ENCODE assay signal across 1 cellular context in the genomic region with DNA sequence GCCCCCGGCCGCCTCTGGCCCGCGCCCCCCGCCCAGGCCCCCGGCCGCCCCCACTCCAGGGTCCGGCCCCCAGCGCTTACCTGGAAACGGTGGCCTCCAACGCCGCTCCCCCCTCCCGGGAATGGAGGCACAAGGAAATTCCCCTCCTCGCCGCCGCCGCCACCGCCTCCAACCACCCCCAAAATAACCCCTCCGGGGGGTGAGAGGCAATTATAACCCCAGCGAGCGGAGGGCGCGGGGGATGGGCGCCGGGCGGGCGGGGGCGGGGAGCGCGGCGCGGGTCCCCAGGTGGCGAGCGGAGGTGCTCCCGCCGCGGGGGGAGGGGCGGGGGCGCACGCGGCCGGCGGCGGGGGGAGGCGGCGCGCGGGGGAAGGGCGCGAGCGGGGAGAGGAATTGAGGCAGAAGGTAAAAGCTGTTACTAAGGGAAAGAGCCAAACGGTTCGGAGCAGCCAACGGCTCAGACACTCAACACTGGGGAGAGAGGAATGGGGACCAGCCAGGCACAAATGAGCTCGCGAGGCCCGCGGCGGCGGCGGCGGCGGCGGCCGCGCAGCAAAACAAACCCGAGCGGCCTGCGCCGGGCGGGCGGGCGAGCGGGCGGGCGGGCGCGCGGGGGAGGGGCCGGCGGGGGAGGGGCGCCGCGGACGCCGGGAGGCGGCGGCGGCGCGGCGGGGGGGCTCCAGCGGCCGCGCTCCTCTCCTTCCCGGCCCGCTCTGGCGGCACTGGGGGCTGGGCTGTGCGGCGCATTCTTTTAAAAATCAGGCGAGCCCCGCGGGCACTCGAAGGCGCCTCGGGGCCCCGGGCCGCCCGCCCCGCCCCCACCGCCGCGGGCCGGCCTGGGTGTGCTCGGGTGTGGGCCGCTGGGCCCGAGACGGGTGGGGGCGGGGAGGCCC.
TF ChIP-seq lines count a peak whose summit lies in the region.

A gene (minus strand): TSS at position 442 of the 893 bp plus-strand sequence. CDS start 132,505 bp downstream, outside the sequence.

TF ChIP-seq in A549, 52 proteins besides CTCF, POLR2A, EP300 and RAD21 (continued from another document):
- TF ChIP-seq, protein P1, sequence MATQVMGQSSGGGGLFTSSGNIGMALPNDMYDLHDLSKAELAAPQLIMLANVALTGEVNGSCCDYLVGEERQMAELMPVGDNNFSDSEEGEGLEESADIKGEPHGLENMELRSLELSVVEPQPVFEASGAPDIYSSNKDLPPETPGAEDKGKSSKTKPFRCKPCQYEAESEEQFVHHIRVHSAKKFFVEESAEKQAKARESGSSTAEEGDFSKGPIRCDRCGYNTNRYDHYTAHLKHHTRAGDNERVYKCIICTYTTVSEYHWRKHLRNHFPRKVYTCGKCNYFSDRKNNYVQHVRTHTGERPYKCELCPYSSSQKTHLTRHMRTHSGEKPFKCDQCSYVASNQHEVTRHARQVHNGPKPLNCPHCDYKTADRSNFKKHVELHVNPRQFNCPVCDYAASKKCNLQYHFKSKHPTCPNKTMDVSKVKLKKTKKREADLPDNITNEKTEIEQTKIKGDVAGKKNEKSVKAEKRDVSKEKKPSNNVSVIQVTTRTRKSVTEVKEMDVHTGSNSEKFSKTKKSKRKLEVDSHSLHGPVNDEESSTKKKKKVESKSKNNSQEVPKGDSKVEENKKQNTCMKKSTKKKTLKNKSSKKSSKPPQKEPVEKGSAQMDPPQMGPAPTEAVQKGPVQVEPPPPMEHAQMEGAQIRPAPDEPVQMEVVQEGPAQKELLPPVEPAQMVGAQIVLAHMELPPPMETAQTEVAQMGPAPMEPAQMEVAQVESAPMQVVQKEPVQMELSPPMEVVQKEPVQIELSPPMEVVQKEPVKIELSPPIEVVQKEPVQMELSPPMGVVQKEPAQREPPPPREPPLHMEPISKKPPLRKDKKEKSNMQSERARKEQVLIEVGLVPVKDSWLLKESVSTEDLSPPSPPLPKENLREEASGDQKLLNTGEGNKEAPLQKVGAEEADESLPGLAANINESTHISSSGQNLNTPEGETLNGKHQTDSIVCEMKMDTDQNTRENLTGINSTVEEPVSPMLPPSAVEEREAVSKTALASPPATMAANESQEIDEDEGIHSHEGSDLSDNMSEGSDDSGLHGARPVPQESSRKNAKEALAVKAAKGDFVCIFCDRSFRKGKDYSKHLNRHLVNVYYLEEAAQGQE (IDR thresholded peaks at IDR 0.05), result no peak
TF ChIP-seq in A549: peak in this region for 5.
